In genomic region chr13:48808689-48809088, GRCh38 we compare ENCODE assay signal across 22 cellular contexts.
A peak's percentile ranks its signal among the peaks of the same experiment; 100 is the strongest.
DNase-seq lines count a peak whose midpoint lies in the region; TF ChIP-seq lines count a peak whose summit lies in the region.
"Had no signal": no experiment of that assay in that cellular context is flagged by ENCODE, and none has a peak within 500 bp of the region (broad histone marks: within the 10 kb centered on the region; RNA-seq: fewer than 3 reads in every experiment).

No MANE protein-coding gene starts in this region.

- TF ChIP-seq CTCF in foreskin fibroblast (IDR thresholded peaks at IDR 0.05; ENCODE audit: low read depth, low read length), result no peak
- no peak for TF ChIP-seq CTCF in GM10266 (IDR thresholded peaks at IDR 0.05; ENCODE audit: control insufficient read depth, insufficient read depth, low read depth, missing control alignments)

- peaks cover 7% of the 10 kb centered on the region for H3K27me3 Mint-ChIP-seq in activated T-helper 1 cell treated with anti-CD3 and anti-CD28 coated beads, Interleukin-12 subunit alpha, Interleukin-12 subunit beta, Interleukin-2, Interleukin-4 antibody, amounts not matched to agents 30 ng/mL and 10 ng/mL and 1 ng/mL, durations not matched to agents 14 hours and 24 hours and 36 hours (ENCODE audit: insufficient read depth)

- peaks cover 31% of the 10 kb centered on the region for H3K4me1 Mint-ChIP-seq in activated T-helper 1 cell treated with anti-CD3 and anti-CD28 coated beads, Interleukin-12 subunit alpha, Interleukin-12 subunit beta, Interleukin-2, Interleukin-4 antibody, amounts not matched to agents 30 ng/mL and 10 ng/mL and 1 ng/mL, durations not matched to agents 14 hours and 24 hours and 36 hours (ENCODE audit: low read depth)

- DNase-seq in ACHN (peak; percentile 12), HuH-7.5 (ENCODE audit: low spot score) (peak; percentile 34), amniotic epithelial cell (ENCODE audit: low read depth) (peak; percentile 88), foreskin fibroblast (peak; percentile 70 to 80), GM10266 (ENCODE audit: extremely low spot score) (no peak), MG63 (no peak)
- no peak for DNase-seq in activated T-helper 1 cell treated with anti-CD3 and anti-CD28 coated beads, Interleukin-12 subunit alpha, Interleukin-12 subunit beta, Interleukin-2, Interleukin-4 antibody, amounts not matched to agents 30 ng/mL and 10 ng/mL and 1 ng/mL, durations not matched to agents 14 hours and 24 hours and 36 hours (ENCODE audit: low spot score)
- no peak for DNase-seq in activated CD4-positive, alpha-beta T cell treated with anti-CD3 and anti-CD28 coated beads for 48 hours
- DNase-seq: activated CD4-positive, alpha-beta T cell treated with anti-CD3 and anti-CD28 coated beads, Interleukin-2, amount 10 ng/mL, durations not matched to agents 7 days and 5 days; activated CD8-positive, alpha-beta memory T cell treated with anti-CD3 and anti-CD28 coated beads, Interleukin-2, amount 50 U/mL, for 48 hours; activated gamma-delta T cell; amygdala; Karpas-422; left cardiac atrium; NCI-H1092 treated with DMSO at 0.1 percent for 48 hours; NCI-H2029 treated with DMSO at 0.1 percent for 48 hours; NCI-H446 treated with DMSO at 0.1 percent for 48 hours; stimulated activated naive CD8-positive, alpha-beta T cell treated with anti-CD3 and anti-CD28 coated beads, Interleukin-15, Interleukin-2, amounts not matched to agents 100 U/mL and 50 U/mL, for 24 hours; SW 1271; transverse colon had no signal

- peaks cover 20% of the 10 kb centered on the region for H3K9me3 Mint-ChIP-seq in activated T-helper 1 cell treated with anti-CD3 and anti-CD28 coated beads, Interleukin-12 subunit alpha, Interleukin-12 subunit beta, Interleukin-2, Interleukin-4 antibody, amounts not matched to agents 30 ng/mL and 10 ng/mL and 1 ng/mL, durations not matched to agents 14 hours and 24 hours and 36 hours
- H3K9me3 Mint-ChIP-seq: natural killer cell treated with Interleukin-12 subunit alpha and Interleukin-12 subunit beta and Interleukin-15 and Interleukin-18, amount 100 ng/mL, for 72 hours had no signal

- no peak overlapping the region for H3K4me3 ChIP-seq in foreskin fibroblast (ENCODE audit: low read depth in 1 of 2, low read length in 2 of 2)
- no peak overlapping the region for H3K4me3 ChIP-seq in MG63
- H3K4me3 ChIP-seq: BLaER1 treated with 17β-estradiol and CSF1 and Interleukin-3, amounts not matched to agents 10 nM and 100 nM; transverse colon had no signal

- no peaks in the 10 kb centered on the region for H3K27me3 ChIP-seq in MG63
- H3K27me3 ChIP-seq: transverse colon had no signal

- H3K36me3 ChIP-seq in MG63, result no peaks in the 10 kb centered on the region
- H3K36me3 ChIP-seq: BLaER1 treated with 17β-estradiol and CSF1 and Interleukin-3, amounts not matched to agents 10 nM and 100 nM; transverse colon had no signal

- peaks cover 1% of the 10 kb centered on the region for H3K36me3 Mint-ChIP-seq in activated T-helper 1 cell treated with anti-CD3 and anti-CD28 coated beads, Interleukin-12 subunit alpha, Interleukin-12 subunit beta, Interleukin-2, Interleukin-4 antibody, amounts not matched to agents 30 ng/mL and 10 ng/mL and 1 ng/mL, durations not matched to agents 14 hours and 24 hours and 36 hours (ENCODE audit: low read depth)

- intact Hi-C loops in activated T-helper 1 cell treated with anti-CD3 and anti-CD28 coated beads, Interleukin-12 subunit alpha, Interleukin-12 subunit beta, Interleukin-2, Interleukin-4 antibody, amounts not matched to agents 30 ng/mL and 10 ng/mL and 1 ng/mL, durations not matched to agents 14 hours and 24 hours and 36 hours (cut with micrococcal nuclease), result loop anchor here (5.0 kb wide), 1 partner anchor 304 kb away; no protein-coding TSS in a partner anchor

- in situ Hi-C loops in ACHN (cut with HindIII; ENCODE audit: low pct_ligation_motif_present, low pct_unique_long_range_greater_than_20kb, low sequenced_read_pairs), result no loop called here

- H3K27ac Mint-ChIP-seq in activated T-helper 1 cell treated with anti-CD3 and anti-CD28 coated beads, Interleukin-12 subunit alpha, Interleukin-12 subunit beta, Interleukin-2, Interleukin-4 antibody, amounts not matched to agents 30 ng/mL and 10 ng/mL and 1 ng/mL, durations not matched to agents 14 hours and 24 hours and 36 hours, result no peak overlapping the region
- H3K27ac Mint-ChIP-seq: activated CD4-positive, alpha-beta T cell treated with anti-CD3 and anti-CD28 coated beads, Interleukin-2, amount 10 ng/mL, durations not matched to agents 7 days and 5 days; natural killer cell treated with Interleukin-12 subunit alpha and Interleukin-12 subunit beta and Interleukin-15 and Interleukin-18, amount 100 ng/mL, for 72 hours had no signal

- peaks cover 2% of the 10 kb centered on the region; the same call in 1 of the 2 replicates for H3K9me3 ChIP-seq in MG63
- H3K9me3 ChIP-seq: transverse colon had no signal

- no peak overlapping the region for H3K4me3 Mint-ChIP-seq in activated T-helper 1 cell treated with anti-CD3 and anti-CD28 coated beads, Interleukin-12 subunit alpha, Interleukin-12 subunit beta, Interleukin-2, Interleukin-4 antibody, amounts not matched to agents 30 ng/mL and 10 ng/mL and 1 ng/mL, durations not matched to agents 14 hours and 24 hours and 36 hours
- H3K4me3 Mint-ChIP-seq: activated CD4-positive, alpha-beta T cell treated with anti-CD3 and anti-CD28 coated beads, Interleukin-2, amount 10 ng/mL, durations not matched to agents 7 days and 5 days; natural killer cell treated with Interleukin-12 subunit alpha and Interleukin-12 subunit beta and Interleukin-15 and Interleukin-18, amount 100 ng/mL, for 72 hours had no signal

Comparison
In these comparisons a context has a peak if more than half of its experiments do, and no peak if none do; other contexts are left out.
1. DNase-seq: peak in ACHN (single experiment), HuH-7.5 (single experiment), amniotic epithelial cell (single experiment) and foreskin fibroblast (2 of 2); none in GM10266 (single experiment), activated T-helper 1 cell treated with anti-CD3 and anti-CD28 coated beads, Interleukin-12 subunit alpha, Interleukin-12 subunit beta, Interleukin-2, Interleukin-4 antibody, amounts not matched to agents 30 ng/mL and 10 ng/mL and 1 ng/mL, durations not matched to agents 14 hours and 24 hours and 36 hours (single experiment), MG63 (single experiment) and activated CD4-positive, alpha-beta T cell treated with anti-CD3 and anti-CD28 coated beads for 48 hours (single experiment).